22 cellular contexts compared by ENCODE assay signal in the genomic region with DNA sequence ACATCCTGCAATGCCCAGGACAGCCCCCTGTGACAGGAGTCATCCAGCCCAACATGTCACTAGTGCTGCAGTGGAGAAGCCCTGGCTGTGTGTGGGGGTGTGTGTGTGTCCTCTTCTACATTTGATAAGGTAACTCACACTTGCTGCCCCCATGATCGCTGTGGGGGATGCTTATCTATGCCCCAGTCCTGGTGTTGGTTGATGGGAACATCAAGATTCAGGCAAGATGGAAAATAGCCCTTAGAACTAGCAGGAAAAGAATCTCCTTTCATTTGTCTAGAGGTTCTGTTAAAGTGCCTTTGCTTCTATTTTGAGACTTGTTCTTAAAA.
"Had no signal": no experiment of that assay in that cellular context is flagged by ENCODE, and none has a peak within 500 bp of the region (broad histone marks: within the 10 kb centered on the region; RNA-seq: fewer than 3 reads in every experiment).

No MANE protein-coding gene starts in this region.

- H3K4me3 Mint-ChIP-seq: activated CD4-positive, alpha-beta memory T cell treated with anti-CD3 and anti-CD28 coated beads for 36 hours; activated naive CD4-positive, alpha-beta T cell treated with anti-CD3 and anti-CD28 coated beads, Interleukin-2, amount 10 ng/mL, durations not matched to agents 7 days and 5 days; activated naive CD8-positive, alpha-beta T cell treated with anti-CD3 and anti-CD28 coated beads, Interleukin-2, amount 50 U/mL, for 24 hours; brain; central memory CD8-positive, alpha-beta T cell; endodermal cell; nephron progenitor cell had no signal

- DNase-seq: activated CD4-positive, alpha-beta memory T cell treated with anti-CD3 and anti-CD28 coated beads for 36 hours; activated CD4-positive, alpha-beta T cell treated with anti-CD3 and anti-CD28 coated beads for 48 hours; activated CD4-positive, CD25-positive, alpha-beta regulatory T cell; activated naive CD4-positive, alpha-beta T cell treated with anti-CD3 and anti-CD28 coated beads, Interleukin-2, amount 10 ng/mL, durations not matched to agents 7 days and 5 days; activated naive CD8-positive, alpha-beta T cell treated with anti-CD3 and anti-CD28 coated beads, Interleukin-2, amount 50 U/mL, for 24 hours; activated T-cell treated with anti-CD3 and anti-CD28 coated beads, Interleukin-2, amount 50 U/mL, for 48 hours; aorta; colonic mucosa; endodermal cell; esophagus squamous epithelium; gastrocnemius medialis; left ventricle myocardium superior; mammary epithelial cell; nephron progenitor cell; sigmoid colon; stimulated activated CD4-positive, alpha-beta T cell treated with anti-CD3 and anti-CD28 coated beads, Interleukin-2, amount 100 ng/mL, for 48 hours; stimulated activated naive CD4-positive, alpha-beta T cell; T-helper 1 cell; T-helper 9 cell; thyroid gland had no signal

- H3K4me3 ChIP-seq: colonic mucosa, esophagus squamous epithelium, gastrocnemius medialis, sigmoid colon, thyroid gland had no signal

- H3K36me3 Mint-ChIP-seq: activated CD4-positive, alpha-beta memory T cell treated with anti-CD3 and anti-CD28 coated beads for 36 hours; activated naive CD4-positive, alpha-beta T cell treated with anti-CD3 and anti-CD28 coated beads, Interleukin-2, amount 10 ng/mL, durations not matched to agents 7 days and 5 days had no signal

- H3K27ac Mint-ChIP-seq: activated CD4-positive, alpha-beta memory T cell treated with anti-CD3 and anti-CD28 coated beads for 36 hours; activated naive CD4-positive, alpha-beta T cell treated with anti-CD3 and anti-CD28 coated beads, Interleukin-2, amount 10 ng/mL, durations not matched to agents 7 days and 5 days; activated naive CD8-positive, alpha-beta T cell treated with anti-CD3 and anti-CD28 coated beads, Interleukin-2, amount 50 U/mL, for 24 hours; endodermal cell; nephron progenitor cell had no signal

- H3K27me3 ChIP-seq: colonic mucosa, esophagus squamous epithelium, gastrocnemius medialis, sigmoid colon, thyroid gland had no signal

- H3K9me3 ChIP-seq: colonic mucosa, esophagus squamous epithelium, gastrocnemius medialis, sigmoid colon, thyroid gland had no signal

- H3K36me3 ChIP-seq: colonic mucosa, gastrocnemius medialis, sigmoid colon, thyroid gland had no signal

- H3K9me3 Mint-ChIP-seq: activated CD4-positive, alpha-beta memory T cell treated with anti-CD3 and anti-CD28 coated beads for 36 hours; activated naive CD4-positive, alpha-beta T cell treated with anti-CD3 and anti-CD28 coated beads, Interleukin-2, amount 10 ng/mL, durations not matched to agents 7 days and 5 days; activated naive CD8-positive, alpha-beta T cell treated with anti-CD3 and anti-CD28 coated beads, Interleukin-2, amount 50 U/mL, for 24 hours; brain; central memory CD8-positive, alpha-beta T cell; endodermal cell; nephron progenitor cell had no signal

- H3K27ac ChIP-seq: colonic mucosa, thyroid gland had no signal
